15 cellular contexts compared by ENCODE assay signal in genomic region chr5:78896128-78896527, GRCh38.
DNase-seq lines count a peak whose midpoint lies in the region; ATAC-seq, FAIRE-seq and TF ChIP-seq lines count a peak whose summit lies in the region.
"Had no signal": no experiment of that assay in that cellular context is flagged by ENCODE, and none has a peak within 500 bp of the region (broad histone marks: within the 10 kb centered on the region; RNA-seq: fewer than 3 reads in every experiment).

No MANE protein-coding gene starts in this region.

- POLR2A ChIA-PET in HEK293 (lab: Yijun Ruan, JAX), result no interaction called here

- no peak for FAIRE-seq in small intestine (lab: Jason Lieb, UNC)
- FAIRE-seq: colon, pancreas had no signal

- H3K4me1 ChIP-seq in HEK293 (ENCODE audit: control insufficient read depth, insufficient read depth, low read length) (no peaks in the 10 kb centered on the region), foreskin keratinocyte (no peaks in the 10 kb centered on the region), small intestine (ENCODE audit: control insufficient read depth in 2 of 2, insufficient read depth in 1 of 2, low read depth in 1 of 2, low read length in 1 of 2) (no peaks in the 10 kb centered on the region)

- H3K4me3 ChIP-seq in HEK293 (ENCODE audit: low read depth, low read length), result no peak overlapping the region
- H3K4me3 ChIP-seq in small intestine (ENCODE audit: low read depth in 1 of 2, low read length in 2 of 2), result no peak overlapping the region
- H3K4me3 ChIP-seq: pancreas had no signal

- H3K36me3 ChIP-seq in HEK293 (ENCODE audit: control insufficient read depth in 2 of 2, insufficient read depth in 1 of 2, low read length in 2 of 2), result no peaks in the 10 kb centered on the region
- no peaks in the 10 kb centered on the region for H3K36me3 ChIP-seq in small intestine (ENCODE audit: control insufficient read depth in 2 of 2, insufficient read depth in 2 of 2, low read length in 2 of 2)
- H3K36me3 ChIP-seq: pancreas had no signal

- in situ Hi-C loops in ACHN (cut with HindIII; ENCODE audit: low pct_ligation_motif_present, low pct_unique_long_range_greater_than_20kb, low sequenced_read_pairs), result no loop called here

- H3K27ac ChIP-seq in HEK293 (ENCODE audit: extremely low read depth, low read depth, low read length) (no peak overlapping the region), foreskin keratinocyte (no peak overlapping the region), small intestine (ENCODE audit: low read depth in 1 of 2, low read length in 1 of 2) (no peak overlapping the region)
- H3K27ac ChIP-seq: pancreas had no signal

- H3K9me3 ChIP-seq in HEK293 (ENCODE audit: control insufficient read depth, insufficient read depth, low read depth, low read length), result no peaks in the 10 kb centered on the region
- H3K9me3 ChIP-seq in small intestine (ENCODE audit: control insufficient read depth, low read depth), result no peaks in the 10 kb centered on the region
- H3K9me3 ChIP-seq: pancreas had no signal

- TF ChIP-seq CTCF in HEK293 (tag by site-specific recombination; IDR thresholded peaks at IDR 0.05) (no peak), foreskin keratinocyte (conservative IDR thresholded peaks at IDR 0.05) (no peak)

- CTCF ChIA-PET in HEK293 (lab: Yijun Ruan, JAX), result interaction anchor here (0.5 to 0.6 kb wide), 2 partner anchors 8 to 85 kb away, joined by 3 read pairs; no protein-coding TSS in a partner anchor

- DNase-seq in ACHN, result peak; percentile 18
- DNase-seq in astrocyte of the hippocampus (ENCODE audit: low read depth, low spot score), result peak; percentile 69
- peak; percentile 7 to 39 for DNase-seq in foreskin keratinocyte
- no peak for DNase-seq in SK-N-DZ (ENCODE audit: low spot score)
- DNase-seq in LoVo (ENCODE audit: low spot score), result no peak
- DNase-seq in small intestine, result no peak
- no peak for DNase-seq in T-helper 9 cell
- DNase-seq: activated B cell treated with CpG ODN at 0.5 μM for 24 hours; islet precursor cell; NK-92 treated with Interleukin-12 subunit alpha and Interleukin-12 subunit beta, amount 100 ng/mL, for 24 hours; pancreas; stimulated activated CD4-positive, alpha-beta T cell treated with anti-CD3 and anti-CD28 coated beads, Interleukin-12 subunit alpha, Interleukin-12 subunit beta, amount 100 ng/mL, for 4 hours; SW 1271 had no signal

- 64 to 82% (median 73%) methylated on average over 4 of the region's 4 CpGs for WGBS in small intestine, 3 donors

- ATAC-seq in foreskin keratinocyte, result no peak

- H3K27me3 ChIP-seq in foreskin keratinocyte, result no peaks in the 10 kb centered on the region
- H3K27me3 ChIP-seq in small intestine (ENCODE audit: control insufficient read depth in 2 of 2, insufficient read depth in 2 of 2, low read length in 2 of 2), result no peaks in the 10 kb centered on the region
- H3K27me3 ChIP-seq: pancreas had no signal

TF ChIP-seq in HEK293, 187 proteins besides CTCF, POLR2A, EP300 and RAD21:
- no peak for TF ChIP-seq SP7 (tag by site-specific recombination; IDR thresholded peaks at IDR 0.05)
- no peak for TF ChIP-seq ZFP41 (tag by site-specific recombination; IDR thresholded peaks at IDR 0.05; ENCODE audit: borderline replicate concordance)
- no peak for TF ChIP-seq ZNF791 (tag by site-specific recombination; IDR thresholded peaks at IDR 0.05)
- peak; percentile 37; the same call in 1 of the 2 replicates for TF ChIP-seq ZNF660 (tag by site-specific recombination; IDR thresholded peaks at IDR 0.05)
- TF ChIP-seq ELK4 (IDR thresholded peaks at IDR 0.05; ENCODE audit: borderline replicate concordance, low read depth, low read length), result no peak
- no peak for TF ChIP-seq ZNF18 (tag by site-specific recombination; IDR thresholded peaks at IDR 0.05)
- 0 out of 2 replicates have a peak, but pooled peaks have one; percentile 30 for TF ChIP-seq ZNF692 (tag by site-specific recombination; IDR thresholded peaks at IDR 0.05)
- TF ChIP-seq ZBTB17 (tag by site-specific recombination; IDR thresholded peaks at IDR 0.05), result 0 out of 2 replicates have a peak, but pooled peaks have one; percentile 33
- peak; percentile 56; the same call in 1 of the 2 replicates for TF ChIP-seq ZNF600 (tag by site-specific recombination; IDR thresholded peaks at IDR 0.05)

Comparison
In these comparisons a context has a peak if more than half of its experiments do, and no peak if none do; other contexts are left out.
1. DNase-seq: peak in ACHN (single experiment), astrocyte of the hippocampus (single experiment) and foreskin keratinocyte (2 of 2); none in SK-N-DZ (single experiment), LoVo (single experiment), small intestine (single experiment) and T-helper 9 cell (single experiment).